In the genomic region with DNA sequence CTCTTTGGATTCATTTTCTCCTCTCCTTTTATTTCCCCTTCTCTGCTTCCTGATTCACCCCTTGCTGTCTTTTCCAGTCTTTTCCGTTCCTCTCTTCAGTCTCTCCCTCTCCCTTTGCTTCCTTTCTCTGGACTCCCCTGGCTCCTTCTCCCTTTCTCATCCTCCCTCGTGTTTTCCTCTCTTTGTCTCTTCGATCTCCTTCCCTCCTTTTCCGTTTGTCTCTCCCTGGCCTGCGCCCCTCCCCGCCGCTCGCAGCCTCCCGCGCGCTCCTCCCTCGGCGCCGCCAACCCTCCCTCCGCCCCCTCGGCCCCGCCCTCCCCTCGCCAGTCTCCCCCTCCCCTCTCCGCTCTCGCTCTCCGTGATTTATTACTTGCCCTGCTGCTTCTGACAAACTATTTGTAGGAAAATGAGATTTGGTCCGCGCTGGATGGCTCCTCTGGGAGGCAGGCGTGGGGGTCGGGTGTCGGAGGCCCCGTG, we compare ENCODE assay signal across 8 cellular contexts. TPM values are rescaled to one million over a fixed set of nuclear protein-coding genes. Genes with fewer than 3 reads are reported as not detected.
DNase-seq lines count a peak whose midpoint lies in the region; ATAC-seq and TF ChIP-seq lines count a peak whose summit lies in the region.

No MANE protein-coding gene starts in this region.

- H3K36me3 ChIP-seq in fibroblast of lung (ENCODE audit: control insufficient read depth, insufficient read depth, low read length) (no peaks in the 10 kb centered on the region), suprapubic skin (no peaks in the 10 kb centered on the region)

- no peaks in the 10 kb centered on the region for H3K79me2 ChIP-seq in fibroblast of lung (ENCODE audit: control insufficient read depth, insufficient read depth, low read length)

- no peaks in the 10 kb centered on the region for H4K20me1 ChIP-seq in fibroblast of lung (ENCODE audit: control insufficient read depth, extremely low read depth, insufficient read depth, low read length)

- peak overlapping the region; percentile 59 for H3K4me2 ChIP-seq in fibroblast of lung (ENCODE audit: extremely low read depth, insufficient read depth, low read length)

- no peaks in the 10 kb centered on the region for H3K36me3 Mint-ChIP-seq in nephron (ENCODE audit: low read depth)

- peaks cover 46% of the 10 kb centered on the region for H3K27me3 Mint-ChIP-seq in nephron (ENCODE audit: low read depth)

- no peak for TF ChIP-seq CTCF in fibroblast of lung (conservative IDR thresholded peaks at IDR 0.05 in 1 of 2, IDR thresholded peaks at IDR 0.05 in 1 of 2; ENCODE audit: low read depth in 1 of 2, low read length in 2 of 2)
- no peak for TF ChIP-seq CTCF in nephron (IDR thresholded peaks at IDR 0.05; ENCODE audit: unreplicated experiment in 3 of 3)
- TF ChIP-seq CTCF in suprapubic skin (IDR thresholded peaks at IDR 0.05), result no peak

- no peaks in the 10 kb centered on the region for H3K27me3 ChIP-seq in fibroblast of lung (ENCODE audit: control insufficient read depth, insufficient read depth, low read length)
- H3K27me3 ChIP-seq in suprapubic skin, result no peaks in the 10 kb centered on the region

- H3K27ac Mint-ChIP-seq in nephron, result peak overlapping the region; percentile 84 to 97 (median 91)

- peak overlapping the region; percentile 4 to 55 (median 38) for H3K4me3 ChIP-seq in fibroblast of lung (replicated peaks in 1 of 4; ENCODE audit: control extremely low read depth in 1 of 4, insufficient read depth in 1 of 4, low read depth in 3 of 4, low read length in 4 of 4)
- H3K4me3 ChIP-seq in suprapubic skin, result peak overlapping the region; percentile 52

- no peak overlapping the region for H3K9ac ChIP-seq in fibroblast of lung (ENCODE audit: insufficient read depth, low read length)

- WGBS in suprapubic skin, result 2% methylated on average over 27 of the region's 27 CpGs

- no peaks in the 10 kb centered on the region for H3K9me3 ChIP-seq in fibroblast of lung (ENCODE audit: control insufficient read depth, insufficient read depth, low read depth, low read length)
- no peaks in the 10 kb centered on the region for H3K9me3 ChIP-seq in suprapubic skin

- no peaks in the 10 kb centered on the region for H3K9me3 Mint-ChIP-seq in nephron

- no peak for TF ChIP-seq EP300 in suprapubic skin (IDR thresholded peaks at IDR 0.05)

- H3K4me1 ChIP-seq in fibroblast of lung (ENCODE audit: control insufficient read depth, extremely low read depth, insufficient read depth, low read length) (peaks cover 10% of the 10 kb centered on the region), suprapubic skin (peaks cover 32% of the 10 kb centered on the region)

- POLR2A ChIA-PET in HEK293T (lab: Yijun Ruan, JAX), result interaction anchor here (1.1 kb wide), 1 partner anchor 15 kb away, joined by 6 read pairs; no protein-coding TSS in a partner anchor

- H3K27ac ChIP-seq in fibroblast of lung (ENCODE audit: insufficient read depth, low read length), result no peak overlapping the region
- peak overlapping the region; percentile 81 for H3K27ac ChIP-seq in suprapubic skin

- H3K4me1 Mint-ChIP-seq in nephron, result peaks cover 25% of the 10 kb centered on the region

- DNase-seq in AG08396 (ENCODE audit: low spot score), result peak; percentile 87
- DNase-seq in HEK293T (ENCODE audit: extremely low spot score), result peak; percentile 89
- peak; percentile 91 for DNase-seq in NCI-H82 treated with DMSO at 0.1 percent for 48 hours (lab: John Stamatoyannopoulos, UW; ENCODE audit: unreplicated experiment)
- peak; percentile 43 for DNase-seq in activated T-cell treated with anti-CD3 and anti-CD28 coated beads for 4 hours
- DNase-seq in fibroblast of lung (ENCODE audit: low read depth in 2 of 2), result peak; percentile 67 to 76
- DNase-seq in suprapubic skin (ENCODE audit: low spot score in 2 of 2), result no peak

- no peak for TF ChIP-seq POLR2A in suprapubic skin (IDR thresholded peaks at IDR 0.05)

- CTCF ChIA-PET in HEK293T (lab: Yijun Ruan, JAX), result no interaction called here

- peak overlapping the region; percentile 77 to 79 (median 78) for H3K4me3 Mint-ChIP-seq in nephron

- peak overlapping the region; percentile 78 for H2AFZ ChIP-seq in fibroblast of lung (ENCODE audit: low read length)

- no peak for ATAC-seq in GM21717 (IDR thresholded peaks at IDR 0.05; ENCODE audit: unreplicated experiment)

TF ChIP-seq in HEK293T, 16 proteins besides CTCF, POLR2A, EP300 and RAD21:
- TF ChIP-seq, protein P1, sequence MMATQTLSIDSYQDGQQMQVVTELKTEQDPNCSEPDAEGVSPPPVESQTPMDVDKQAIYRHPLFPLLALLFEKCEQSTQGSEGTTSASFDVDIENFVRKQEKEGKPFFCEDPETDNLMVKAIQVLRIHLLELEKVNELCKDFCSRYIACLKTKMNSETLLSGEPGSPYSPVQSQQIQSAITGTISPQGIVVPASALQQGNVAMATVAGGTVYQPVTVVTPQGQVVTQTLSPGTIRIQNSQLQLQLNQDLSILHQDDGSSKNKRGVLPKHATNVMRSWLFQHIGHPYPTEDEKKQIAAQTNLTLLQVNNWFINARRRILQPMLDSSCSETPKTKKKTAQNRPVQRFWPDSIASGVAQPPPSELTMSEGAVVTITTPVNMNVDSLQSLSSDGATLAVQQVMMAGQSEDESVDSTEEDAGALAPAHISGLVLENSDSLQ (IDR thresholded peaks at IDR 0.05), result peak; percentile 63
- peak; percentile 97 for TF ChIP-seq L3MBTL2 (conservative IDR thresholded peaks at IDR 0.05)
- no peak for TF ChIP-seq LEF1 (IDR thresholded peaks at IDR 0.05; ENCODE audit: borderline replicate concordance)

RNA-seq across cellular contexts. Expression of gene PAX8, which starts 46.0 kb away (rescaled TPM):
- 0.50 and 0.51 TPM in 2 replicates for total RNA-seq in fibroblast of lung
- 0.26 and 0.28 TPM in 2 replicates for polyA plus RNA-seq in fibroblast of lung
- polyA plus RNA-seq in fibroblast of lung (2012), result 0.63 and 1.9 TPM in 2 replicates
- 0.52 and 2.3 TPM in 2 replicates for polyA minus RNA-seq in fibroblast of lung (ENCODE audit: low replicate concordance)
- total RNA-seq in suprapubic skin, result 1 to 10 TPM; 2.3 to 7.7 (median 5.6) TPM

Comparison
In these comparisons a context has a peak if more than half of its experiments do, and no peak if none do; other contexts are left out.
1. DNase-seq: peak in AG08396 (single experiment), HEK293T (single experiment), NCI-H82 treated with DMSO at 0.1 percent for 48 hours (single experiment), activated T-cell treated with anti-CD3 and anti-CD28 coated beads for 4 hours (single experiment) and fibroblast of lung (2 of 2); none in suprapubic skin (0 of 2).